ENCODE assay signal across 16 cellular contexts in the genomic region with DNA sequence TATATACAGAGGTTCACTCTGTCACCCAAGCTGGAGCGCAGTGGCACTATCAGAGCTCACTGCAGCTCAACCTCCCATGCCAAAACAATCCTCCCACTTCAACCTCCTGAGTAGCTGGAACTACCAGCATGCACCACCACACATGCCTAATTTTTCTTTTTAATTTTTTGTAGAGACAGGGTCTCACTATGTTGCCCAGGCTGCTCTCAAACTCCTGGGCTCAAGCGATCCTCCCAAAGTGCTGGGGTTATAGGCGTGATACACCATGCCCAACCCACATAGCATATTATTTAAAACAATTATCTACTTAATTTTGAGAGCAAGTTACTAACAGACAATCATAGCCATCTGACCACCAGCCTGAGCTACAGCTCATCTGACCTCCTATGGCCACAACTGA.
DNase-seq lines count a peak whose midpoint lies in the region; TF ChIP-seq lines count a peak whose summit lies in the region.
"Had no signal": no experiment of that assay in that cellular context is flagged by ENCODE, and none has a peak within 500 bp of the region (broad histone marks: within the 10 kb centered on the region; RNA-seq: fewer than 3 reads in every experiment).

No MANE protein-coding gene starts in this region.

- H3K36me3 Mint-ChIP-seq in activated T-helper 2 cell treated with anti-CD3 and anti-CD28 coated beads, Interferon-gamma antibody, Interleukin-2, Interleukin-4, amounts not matched to agents 10 μg/mL and 5 μg/mL and 100 μg/mL, durations not matched to agents 14 hours and 24 hours and 36 hours (ENCODE audit: low read depth), result no peaks in the 10 kb centered on the region
- H3K36me3 Mint-ChIP-seq: CD4-positive, alpha-beta memory T cell had no signal

- TF ChIP-seq CTCF in HEK293 (tag by site-specific recombination; IDR thresholded peaks at IDR 0.05) (no peak), Loucy (conservative IDR thresholded peaks at IDR 0.05; ENCODE audit: low read length) (no peak), PC-9 (conservative IDR thresholded peaks at IDR 0.05) (no peak)

- H3K27ac Mint-ChIP-seq in activated T-helper 2 cell treated with anti-CD3 and anti-CD28 coated beads, Interferon-gamma antibody, Interleukin-2, Interleukin-4, amounts not matched to agents 10 μg/mL and 5 μg/mL and 100 μg/mL, durations not matched to agents 14 hours and 24 hours and 36 hours, result peak overlapping the region; percentile 26
- H3K27ac Mint-ChIP-seq: B cell, HFFc6 had no signal

- no peaks in the 10 kb centered on the region for H4K20me1 ChIP-seq in Loucy (ENCODE audit: insufficient read depth, low read length, poor library complexity, severe bottlenecking)
- H4K20me1 ChIP-seq in PC-9 (ENCODE audit: insufficient read depth), result no peaks in the 10 kb centered on the region

- BruUV-seq in PC-9 (replicated peaks; lab: Mats Ljungman, UMichigan), result no TSS peak

- peaks cover 47% of the 10 kb centered on the region for H3K4me1 Mint-ChIP-seq in activated T-helper 2 cell treated with anti-CD3 and anti-CD28 coated beads, Interferon-gamma antibody, Interleukin-2, Interleukin-4, amounts not matched to agents 10 μg/mL and 5 μg/mL and 100 μg/mL, durations not matched to agents 14 hours and 24 hours and 36 hours (ENCODE audit: low read depth)

- POLR2A ChIA-PET in HEK293 (lab: Yijun Ruan, JAX), result no interaction called here
- POLR2A ChIA-PET in PC-9 (lab: Charles Lee; ENCODE audit: unreplicated experiment), result no interaction called here

- H3K4me2 ChIP-seq in Loucy (ENCODE audit: low read depth, low read length, poor library complexity, severe bottlenecking) (peak overlapping the region; percentile 34), PC-9 (no peak overlapping the region)

- no peaks in the 10 kb centered on the region for H3K27me3 Mint-ChIP-seq in activated T-helper 2 cell treated with anti-CD3 and anti-CD28 coated beads, Interferon-gamma antibody, Interleukin-2, Interleukin-4, amounts not matched to agents 10 μg/mL and 5 μg/mL and 100 μg/mL, durations not matched to agents 14 hours and 24 hours and 36 hours (ENCODE audit: low read depth)
- H3K27me3 Mint-ChIP-seq: B cell had no signal

- H3K27me3 ChIP-seq in Loucy (ENCODE audit: insufficient read depth, low read length, poor library complexity, severe bottlenecking) (no peaks in the 10 kb centered on the region), PC-9 (ENCODE audit: insufficient read depth, low read depth) (no peaks in the 10 kb centered on the region)

- H3K9ac ChIP-seq in Loucy (ENCODE audit: low read depth, low read length, poor library complexity, severe bottlenecking), result peak overlapping the region; percentile 24
- H3K9ac ChIP-seq: GM23248 had no signal

- H3K79me2 ChIP-seq in Loucy (ENCODE audit: insufficient read depth, low read length), result no peaks in the 10 kb centered on the region
- H3K79me2 ChIP-seq in PC-9 (ENCODE audit: low read depth), result no peaks in the 10 kb centered on the region

- H3F3A ChIP-seq in Loucy (ENCODE audit: low read depth) (no peaks in the 10 kb centered on the region), PC-9 (ENCODE audit: insufficient read depth, low read depth) (no peaks in the 10 kb centered on the region)

- no peaks in the 10 kb centered on the region for H3K9me2 ChIP-seq in Loucy (replicated peaks; ENCODE audit: low read depth, low read length)
- H3K9me2 ChIP-seq in PC-9 (ENCODE audit: insufficient read depth), result no peaks in the 10 kb centered on the region

- DNase-seq in activated T-helper 2 cell treated with anti-CD3 and anti-CD28 coated beads, Interferon-gamma antibody, Interleukin-2, Interleukin-4, amounts not matched to agents 10 μg/mL and 5 μg/mL and 100 μg/mL, durations not matched to agents 14 hours and 24 hours and 36 hours (ENCODE audit: low spot score), result no peak
- DNase-seq in inferior parietal cortex (ENCODE audit: extremely low spot score) (no peak), PC-9 (no peak), T1000 (lab: John Stamatoyannopoulos, UW) (no peak)
- no peak for DNase-seq in activated effector memory CD4-positive, alpha-beta T cell treated with Interleukin-2 at 50 U/mL for 16 hours
- DNase-seq: C1 segment of cervical spinal cord; CD4-positive, alpha-beta memory T cell; DMS79 treated with DMSO at 0.1 percent for 48 hours; EL; GM23248; HFFc6 had no signal

- CTCF ChIA-PET in HEK293 (lab: Yijun Ruan, JAX) (interaction anchor here (0.7 kb wide), 1 partner anchor 10 kb away, joined by 3 read pairs; no protein-coding TSS in a partner anchor), PC-9 (lab: Charles Lee) (no interaction called here)

- H3K4me3 ChIP-seq in HEK293 (ENCODE audit: low read depth, low read length) (no peak overlapping the region), Loucy (ENCODE audit: low read length, poor library complexity, severe bottlenecking) (no peak overlapping the region), PC-9 (no peak overlapping the region)
- H3K4me3 ChIP-seq: GM23248, HAP-1, K562 had no signal

- H3K9me3 Mint-ChIP-seq in activated T-helper 2 cell treated with anti-CD3 and anti-CD28 coated beads, Interferon-gamma antibody, Interleukin-2, Interleukin-4, amounts not matched to agents 10 μg/mL and 5 μg/mL and 100 μg/mL, durations not matched to agents 14 hours and 24 hours and 36 hours, result peaks cover 3% of the 10 kb centered on the region

- H3K36me3 ChIP-seq in HEK293 (ENCODE audit: control insufficient read depth in 2 of 2, insufficient read depth in 1 of 2, low read length in 2 of 2) (no peaks in the 10 kb centered on the region), Loucy (ENCODE audit: insufficient read depth, low read length) (no peaks in the 10 kb centered on the region), PC-9 (ENCODE audit: low read depth) (no peaks in the 10 kb centered on the region)
- H3K36me3 ChIP-seq: HAP-1 had no signal

- H3K27ac ChIP-seq in HEK293 (ENCODE audit: extremely low read depth, low read depth, low read length) (no peak overlapping the region), PC-9 (no peak overlapping the region)
- H3K27ac ChIP-seq: GM23248 had no signal

- H3K9me3 ChIP-seq in HEK293 (ENCODE audit: control insufficient read depth, insufficient read depth, low read depth, low read length) (no peaks in the 10 kb centered on the region), Loucy (ENCODE audit: insufficient read depth, low read depth, low read length) (no peaks in the 10 kb centered on the region), PC-9 (ENCODE audit: insufficient read depth, low read depth) (no peaks in the 10 kb centered on the region)
- H3K9me3 ChIP-seq: HAP-1 had no signal

- H3K4me1 ChIP-seq in HEK293 (ENCODE audit: control insufficient read depth, insufficient read depth, low read length) (no peaks in the 10 kb centered on the region), Loucy (ENCODE audit: insufficient read depth, low read length, poor library complexity, severe bottlenecking) (peaks cover 49% of the 10 kb centered on the region), PC-9 (replicated peaks; ENCODE audit: insufficient read depth) (no peaks in the 10 kb centered on the region)

- no peak overlapping the region for H3K4me3 Mint-ChIP-seq in activated T-helper 2 cell treated with anti-CD3 and anti-CD28 coated beads, Interferon-gamma antibody, Interleukin-2, Interleukin-4, amounts not matched to agents 10 μg/mL and 5 μg/mL and 100 μg/mL, durations not matched to agents 14 hours and 24 hours and 36 hours (ENCODE audit: low read depth)
- H3K4me3 Mint-ChIP-seq: B cell, HFFc6 had no signal

- no peak overlapping the region for H2AFZ ChIP-seq in Loucy (ENCODE audit: low read length)
- H2AFZ ChIP-seq in PC-9, result no peak overlapping the region
- H2AFZ ChIP-seq: GM23248 had no signal

- intact Hi-C loops in activated T-helper 2 cell treated with anti-CD3 and anti-CD28 coated beads, Interferon-gamma antibody, Interleukin-2, Interleukin-4, amounts not matched to agents 10 μg/mL and 5 μg/mL and 100 μg/mL, durations not matched to agents 14 hours and 24 hours and 36 hours (cut with micrococcal nuclease), result loop anchor here (5.0 kb wide), 1 partner anchor 39 kb away; no protein-coding TSS in a partner anchor
- intact Hi-C loops in PC-9 (cut with micrococcal nuclease; ENCODE audit: unreplicated experiment), result no loop called here

TF ChIP-seq in HEK293, 187 proteins besides CTCF, POLR2A, EP300 and RAD21 (continues in another document):
- TF ChIP-seq REST (tag by site-specific recombination; IDR thresholded peaks at IDR 0.05), result no peak
- no peak for TF ChIP-seq ZNF433 (tag by site-specific recombination; IDR thresholded peaks at IDR 0.05; ENCODE audit: low read depth)
